In the genomic region with DNA sequence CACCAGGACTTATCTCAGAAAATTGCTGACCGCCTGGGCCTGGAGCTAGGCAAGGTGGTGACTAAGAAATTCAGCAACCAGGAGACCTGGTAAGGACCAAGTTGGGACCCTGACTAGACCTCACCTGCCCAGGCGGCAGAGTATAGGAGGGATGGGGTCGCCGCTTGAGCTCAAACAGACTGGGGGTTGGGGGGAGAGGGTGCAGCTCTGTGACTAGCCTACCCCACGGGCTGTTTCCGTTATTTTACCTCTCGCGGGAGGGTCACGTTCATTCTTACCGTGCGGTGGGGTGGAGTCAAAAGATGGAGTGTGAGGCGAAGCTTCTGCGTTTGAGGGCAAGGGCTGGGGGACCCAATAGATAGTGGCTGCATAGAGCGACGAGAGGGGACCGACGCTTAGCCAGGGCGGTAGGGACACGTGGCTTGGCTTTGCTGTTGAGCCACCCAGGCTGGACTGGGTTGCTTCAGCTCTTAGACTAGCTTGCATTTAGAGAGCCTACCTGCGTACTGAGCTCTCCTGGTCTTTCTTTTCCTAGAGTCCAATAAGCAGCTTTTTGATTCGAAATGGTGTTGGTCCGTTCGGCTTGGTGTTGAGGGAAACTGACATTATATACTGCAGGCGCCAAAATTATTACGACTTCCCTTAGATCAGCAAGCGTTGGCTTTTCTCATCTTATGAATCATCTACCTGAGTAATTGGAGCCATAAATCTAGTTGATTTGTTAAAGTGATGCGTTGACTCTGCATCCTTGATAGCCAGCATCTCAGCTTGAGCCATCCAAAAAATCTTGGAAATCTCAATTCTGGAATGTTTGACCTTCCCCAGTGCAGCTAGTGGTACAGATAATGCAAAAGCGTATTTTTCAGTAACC, we compare ENCODE assay signal across 1 cellular context.
A peak's percentile ranks its signal among the peaks of the same experiment; 100 is the strongest.
TF ChIP-seq lines count a peak whose summit lies in the region.

No MANE protein-coding gene starts in this region.

TF ChIP-seq in K562, 482 proteins besides CTCF, POLR2A, EP300 and RAD21 (continued from another document):
- no peak for TF ChIP-seq CUX1 (CRISPR knock-in tag; IDR thresholded peaks at IDR 0.05)
- peak; percentile 63 for TF ChIP-seq USF1 (CRISPR knock-in tag; IDR thresholded peaks at IDR 0.05)
- no peak for TF ChIP-seq SUPT5H (IDR thresholded peaks at IDR 0.05)
TF ChIP-seq in K562: peak in this region for 24.
